9 cellular contexts compared by ENCODE assay signal in genomic region chr13:102141625-102142472, GRCh38.
DNase-seq lines count a peak whose midpoint lies in the region; ATAC-seq and TF ChIP-seq lines count a peak whose summit lies in the region.
"Had no signal": no experiment of that assay in that cellular context is flagged by ENCODE, and none has a peak within 500 bp of the region (broad histone marks: within the 10 kb centered on the region; RNA-seq: fewer than 3 reads in every experiment).

No MANE protein-coding gene starts in this region.

- no peaks in the 10 kb centered on the region for H3K4me1 Mint-ChIP-seq in activated CD4-positive, alpha-beta T cell treated with anti-CD3 and anti-CD28 coated beads, Interleukin-2, amount 10 ng/mL, durations not matched to agents 7 days and 5 days

- no peaks in the 10 kb centered on the region for H3K9me3 ChIP-seq in adipocyte (ENCODE audit: control insufficient read depth, low read length)
- H3K9me3 ChIP-seq: SJCRH30 had no signal

- no peak overlapping the region for H3K4me3 Mint-ChIP-seq in activated CD4-positive, alpha-beta T cell treated with anti-CD3 and anti-CD28 coated beads, Interleukin-2, amount 10 ng/mL, durations not matched to agents 7 days and 5 days

- H3K27ac ChIP-seq in HL-60 (replicated peaks): no peak overlapping the region
- H3K27ac ChIP-seq: SJCRH30 had no signal

- H3K9ac ChIP-seq in adipocyte (ENCODE audit: low read length): no peak overlapping the region

- H3K9me3 Mint-ChIP-seq in activated CD4-positive, alpha-beta T cell treated with anti-CD3 and anti-CD28 coated beads, Interleukin-2, amount 10 ng/mL, durations not matched to agents 7 days and 5 days: no peaks in the 10 kb centered on the region

- H3K36me3 Mint-ChIP-seq in activated CD4-positive, alpha-beta T cell treated with anti-CD3 and anti-CD28 coated beads, Interleukin-2, amount 10 ng/mL, durations not matched to agents 7 days and 5 days (ENCODE audit: low read depth): no peaks in the 10 kb centered on the region

- H3K4me3 ChIP-seq in HL-60 (replicated peaks; ENCODE audit: insufficient read depth, low read length) (no peak overlapping the region), adipocyte (ENCODE audit: low read length) (no peak overlapping the region)
- H3K4me3 ChIP-seq: SJCRH30 had no signal

- POLR2A ChIA-PET in activated CD4-positive, alpha-beta T cell treated with anti-CD3 and anti-CD28 coated beads, Interleukin-2, amount 10 ng/mL, durations not matched to agents 7 days and 5 days (lab: Charles Lee): no interaction called here

- CTCF ChIA-PET in activated CD4-positive, alpha-beta T cell treated with anti-CD3 and anti-CD28 coated beads, Interleukin-2, amount 10 ng/mL, durations not matched to agents 7 days and 5 days (lab: Charles Lee): interaction anchor here (0.6 kb wide), 1 partner anchor 285 kb away, joined by 3 read pairs; no protein-coding TSS in a partner anchor

- TF ChIP-seq CTCF in HL-60 (IDR thresholded peaks at IDR 0.05; ENCODE audit: insufficient read depth, low read length): peak; percentile 28

- DNase-seq in GM03348 (ENCODE audit: low spot score) (peak; percentile 53), HL-60 (ENCODE audit: low read depth in 1 of 2, low spot score in 1 of 2) (no peak), adipocyte (ENCODE audit: low read depth) (peak; percentile 67), left lobe of liver (ENCODE audit: low spot score) (no peak), NCI-H226 (no peak), mucosa of gallbladder (ENCODE audit: low spot score) (no peak)
- no peak for DNase-seq in activated CD4-positive, alpha-beta T cell treated with anti-CD3 and anti-CD28 coated beads, Interleukin-2, amount 10 ng/mL, durations not matched to agents 7 days and 5 days

- no peaks in the 10 kb centered on the region for H3K27me3 ChIP-seq in HL-60 (ENCODE audit: insufficient read depth, poor library complexity, severe bottlenecking)
- no peaks in the 10 kb centered on the region for H3K27me3 ChIP-seq in adipocyte (replicated peaks; ENCODE audit: control insufficient read depth, insufficient read depth, low read length)
- H3K27me3 ChIP-seq: SJCRH30 had no signal

- no peaks in the 10 kb centered on the region for H3K27me3 Mint-ChIP-seq in activated CD4-positive, alpha-beta T cell treated with anti-CD3 and anti-CD28 coated beads, Interleukin-2, amount 10 ng/mL, durations not matched to agents 7 days and 5 days

- H3K36me3 ChIP-seq in adipocyte (ENCODE audit: control insufficient read depth, insufficient read depth, low read length, severe bottlenecking): no peaks in the 10 kb centered on the region
- H3K36me3 ChIP-seq: SJCRH30 had no signal

- ATAC-seq in left lobe of liver (peak; percentile 75), GM19463 (IDR thresholded peaks at IDR 0.05; ENCODE audit: unreplicated experiment) (no peak)

- H3K27ac Mint-ChIP-seq in activated CD4-positive, alpha-beta T cell treated with anti-CD3 and anti-CD28 coated beads, Interleukin-2, amount 10 ng/mL, durations not matched to agents 7 days and 5 days: no peak overlapping the region

- H3K4me1 ChIP-seq in adipocyte (ENCODE audit: control insufficient read depth, insufficient read depth, low read length): peaks cover 15% of the 10 kb centered on the region
- H3K4me1 ChIP-seq: SJCRH30 had no signal

Comparison
In these comparisons a context has a peak if more than half of its experiments do, and no peak if none do; other contexts are left out.
1. DNase-seq: peak in GM03348 (single experiment) and adipocyte (single experiment); none in HL-60 (0 of 2), left lobe of liver (single experiment), NCI-H226 (single experiment), mucosa of gallbladder (single experiment) and activated CD4-positive, alpha-beta T cell treated with anti-CD3 and anti-CD28 coated beads, Interleukin-2, amount 10 ng/mL, durations not matched to agents 7 days and 5 days (single experiment).